Comparison of ENCODE assay signal across 1 cellular context in genomic region chr6:99347804-99348203, GRCh38.
TF ChIP-seq lines count a peak whose summit lies in the region.

No MANE protein-coding gene starts in this region.

TF ChIP-seq in neural cell, 6 proteins besides CTCF, POLR2A, EP300 and RAD21 (continued from another document):
- TF ChIP-seq SMC3 (conservative IDR thresholded peaks at IDR 0.05; ENCODE audit: poor library complexity): no peak
